In the genomic region with DNA sequence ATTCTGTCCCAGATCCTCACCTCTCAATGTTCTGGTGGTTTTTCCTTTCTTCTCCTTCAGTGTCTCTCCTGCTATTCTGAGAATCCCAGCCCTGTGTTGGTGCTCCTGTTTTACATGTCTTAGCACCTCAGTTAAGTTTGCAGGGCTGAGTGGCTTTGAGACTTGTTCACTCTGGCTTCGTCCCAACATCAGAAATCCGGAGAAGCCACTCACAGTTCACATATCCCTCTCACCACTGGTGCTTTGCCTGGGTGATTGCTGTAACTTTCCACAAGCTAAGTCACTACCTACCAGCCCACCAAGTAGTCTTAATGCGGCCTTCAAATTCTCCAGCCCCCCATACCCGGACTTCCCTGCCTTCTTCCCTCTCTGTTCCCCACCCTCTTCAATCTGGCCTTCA, we compare ENCODE assay signal across 1 cellular context.
TF ChIP-seq lines count a peak whose summit lies in the region.

No MANE protein-coding gene starts in this region.

TF ChIP-seq in HEK293T, 16 proteins besides CTCF, POLR2A, EP300 and RAD21 (continued from another document):
- TF ChIP-seq ZNF384 (IDR thresholded peaks at IDR 0.05) (no peak), FOXK2 (IDR thresholded peaks at IDR 0.05) (no peak), L3MBTL2 (conservative IDR thresholded peaks at IDR 0.05) (no peak)
TF ChIP-seq in HEK293T: peak in this region for 0.
